34 cellular contexts compared by ENCODE assay signal in the genomic region with DNA sequence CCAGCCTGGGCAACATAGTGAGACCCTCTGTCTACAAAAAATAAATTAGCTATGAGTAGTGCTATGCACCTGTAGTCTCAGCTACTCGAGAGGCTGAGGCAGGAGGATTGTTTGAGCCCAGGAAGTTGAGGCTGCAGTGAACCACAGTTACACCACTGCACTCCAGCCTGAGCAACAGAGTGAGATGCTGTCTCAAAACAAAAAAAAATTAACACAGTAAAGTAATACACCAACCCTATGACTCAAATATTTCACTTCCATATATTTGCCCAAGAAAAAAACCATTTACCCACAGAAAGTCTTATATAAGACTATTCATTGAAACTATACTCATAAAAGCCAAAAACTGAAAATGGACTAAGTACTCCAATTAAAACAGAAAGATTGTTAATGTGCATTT. TPM values are rescaled to one million over a fixed set of nuclear protein-coding genes. Genes with fewer than 3 reads are reported as not detected.
"Had no signal": no experiment of that assay in that cellular context is flagged by ENCODE, and none has a peak within 500 bp of the region (broad histone marks: within the 10 kb centered on the region; RNA-seq: fewer than 3 reads in every experiment).

No MANE protein-coding gene starts in this region.

- H3K4me1 Mint-ChIP-seq: activated B cell treated with CpG ODN at 0.5 μM for 24 hours; activated naive CD8-positive, alpha-beta T cell treated with anti-CD3 and anti-CD28 coated beads, Interleukin-2, amount 10 ng/mL, durations not matched to agents 7 days and 5 days; central memory CD8-positive, alpha-beta T cell; T-helper 17 cell had no signal

- H3K4me3 Mint-ChIP-seq: activated B cell treated with CpG ODN at 0.5 μM for 24 hours; activated naive CD8-positive, alpha-beta T cell treated with anti-CD3 and anti-CD28 coated beads, Interleukin-2, amount 10 ng/mL, durations not matched to agents 7 days and 5 days; activated T-helper 1 cell treated with anti-CD3 and anti-CD28 coated beads, Interleukin-12 subunit alpha, Interleukin-12 subunit beta, Interleukin-2, Interleukin-4 antibody, amounts not matched to agents 30 ng/mL and 10 ng/mL and 1 ng/mL, durations not matched to agents 14 hours and 24 hours and 36 hours; central memory CD8-positive, alpha-beta T cell; IgD-negative memory B cell; T-cell; T-helper 17 cell had no signal

- H3K36me3 Mint-ChIP-seq: activated naive CD8-positive, alpha-beta T cell treated with anti-CD3 and anti-CD28 coated beads, Interleukin-2, amount 10 ng/mL, durations not matched to agents 7 days and 5 days; IgD-negative memory B cell; T-cell had no signal

- H3K9me3 Mint-ChIP-seq: activated B cell treated with CpG ODN at 0.5 μM for 24 hours; activated naive CD8-positive, alpha-beta T cell treated with anti-CD3 and anti-CD28 coated beads, Interleukin-2, amount 10 ng/mL, durations not matched to agents 7 days and 5 days; activated T-helper 1 cell treated with anti-CD3 and anti-CD28 coated beads, Interleukin-12 subunit alpha, Interleukin-12 subunit beta, Interleukin-2, Interleukin-4 antibody, amounts not matched to agents 30 ng/mL and 10 ng/mL and 1 ng/mL, durations not matched to agents 14 hours and 24 hours and 36 hours; central memory CD8-positive, alpha-beta T cell; T-cell had no signal

- ATAC-seq: Right ventricle myocardium inferior, SK-N-SH treated with all-trans-retinoic acid at 6 μM for 48 hours, T-cell, T-helper 17 cell had no signal

- H3K27ac Mint-ChIP-seq: activated B cell treated with CpG ODN at 0.5 μM for 24 hours; activated naive CD8-positive, alpha-beta T cell treated with anti-CD3 and anti-CD28 coated beads, Interleukin-2, amount 10 ng/mL, durations not matched to agents 7 days and 5 days; activated T-helper 1 cell treated with anti-CD3 and anti-CD28 coated beads, Interleukin-12 subunit alpha, Interleukin-12 subunit beta, Interleukin-2, Interleukin-4 antibody, amounts not matched to agents 30 ng/mL and 10 ng/mL and 1 ng/mL, durations not matched to agents 14 hours and 24 hours and 36 hours; T-cell; T-helper 17 cell had no signal

- DNase-seq: activated B cell treated with CpG ODN at 0.5 μM for 24 hours; activated CD4-positive, CD25-positive, alpha-beta regulatory T cell treated with anti-CD3 and anti-CD28 coated beads, Interleukin-2, amount 50 U/mL, for 72 hours; activated CD8-positive, alpha-beta memory T cell treated with anti-CD3 and anti-CD28 coated beads, Interleukin-2, amount 50 U/mL, for 4 hours; activated effector memory CD4-positive, alpha-beta T cell treated with Interleukin-2 at 50 U/mL for 16 hours; activated naive CD4-positive, alpha-beta T cell treated with anti-CD3 and anti-CD28 coated beads, Interleukin-2, amount 50 U/mL, for 16 hours; activated naive CD8-positive, alpha-beta T cell treated with anti-CD3 and anti-CD28 coated beads, Interleukin-2, amount 10 ng/mL, durations not matched to agents 7 days and 5 days; amygdala; Karpas-422; KBM-7; NCI-H1092 treated with DMSO at 0.1 percent for 48 hours; NCI-H1417; NCI-H146; NCI-H187; NCI-H2029 treated with DMSO at 0.1 percent for 48 hours; NCI-H2107; NCI-H2171; NCI-H510A; NCI-H526; NCI-H748 treated with DMSO at 0.1 percent for 48 hours; NK-92 treated with Interleukin-12 subunit alpha and Interleukin-12 subunit beta, amount 100 ng/mL, for 24 hours; PC-9; SIG-M5; T-cell; T-helper 17 cell had no signal

RNA-seq across cellular contexts. Expression of a gene that starts 16.2 kb away (rescaled TPM):
- total RNA-seq: activated B cell treated with CpG ODN at 0.5 μM for 24 hours; activated naive CD8-positive, alpha-beta T cell treated with anti-CD3 and anti-CD28 coated beads, Interleukin-2, amount 10 ng/mL, durations not matched to agents 7 days and 5 days; activated T-helper 1 cell treated with anti-CD3 and anti-CD28 coated beads, Interleukin-12 subunit alpha, Interleukin-12 subunit beta, Interleukin-2, Interleukin-4 antibody, amounts not matched to agents 30 ng/mL and 10 ng/mL and 1 ng/mL, durations not matched to agents 14 hours and 24 hours and 36 hours; ascending aorta; cardiac muscle cell; chondrocyte; MCF 10A; PC-9; Right ventricle myocardium inferior; SK-MEL-5; T-cell; T-helper 17 cell had no signal
